Comparison of ENCODE assay signal across 24 cellular contexts in genomic region chr21:42704861-42705260, GRCh38.
"Had no signal": no experiment of that assay in that cellular context is flagged by ENCODE, and none has a peak within 500 bp of the region (broad histone marks: within the 10 kb centered on the region; RNA-seq: fewer than 3 reads in every experiment).

No MANE protein-coding gene starts in this region.

- DNase-seq: activated CD4-positive, alpha-beta T cell treated with anti-CD3 and anti-CD28 coated beads for 4 hours; activated CD4-positive, alpha-beta T cell treated with anti-CD3 and anti-CD28 coated beads, Interleukin-2, amount 50 U/mL, for 4 hours; activated naive CD4-positive, alpha-beta T cell treated with anti-CD3 and anti-CD28 coated beads for 36 hours; activated naive CD8-positive, alpha-beta T cell treated with anti-CD3 and anti-CD28 coated beads, Interleukin-2, amount 10 ng/mL, durations not matched to agents 7 days and 5 days; activated T-cell treated with anti-CD3 and anti-CD28 coated beads for 4 hours; activated T-cell treated with anti-CD3 and anti-CD28 coated beads, Interleukin-2, amount 50 U/mL, for 72 hours; cerebellar nuclear complex; colonic mucosa; effector CD8-positive, alpha-beta T cell; left ventricle myocardium inferior; naive B cell; occipital lobe; psoas muscle; stimulated activated CD4-positive, alpha-beta T cell treated with anti-CD3 and anti-CD28 coated beads, Interleukin-12 subunit alpha, Interleukin-12 subunit beta, amount 100 ng/mL, for 4 hours; stimulated activated CD4-positive, alpha-beta T cell treated with anti-CD3 and anti-CD28 coated beads, Interleukin-4, amount 100 ng/mL, for 1 hour; stimulated activated naive CD8-positive, alpha-beta T cell treated with anti-CD3 and anti-CD28 coated beads, Interleukin-15, Interleukin-2, amounts not matched to agents 100 U/mL and 50 U/mL, for 24 hours; trophoblast cell; uterus had no signal

- H3K27me3 ChIP-seq: ascending aorta, cardiac muscle cell, colonic mucosa, right atrium auricular region, uterus had no signal

- ATAC-seq: activated T-cell treated with anti-CD3 and anti-CD28 coated beads, Interleukin-2, amount 50 U/mL, for 72 hours; psoas muscle; stimulated activated naive CD8-positive, alpha-beta T cell treated with anti-CD3 and anti-CD28 coated beads, Interleukin-15, Interleukin-2, amounts not matched to agents 100 U/mL and 50 U/mL, for 24 hours had no signal

- H3K27ac ChIP-seq: ascending aorta, cardiac muscle cell, colonic mucosa, left ventricle myocardium inferior, parathyroid adenoma, psoas muscle, right atrium auricular region, thoracic aorta, uterus had no signal

- H3K36me3 ChIP-seq: ascending aorta, cardiac muscle cell, colonic mucosa, right atrium auricular region, thoracic aorta, uterus had no signal

- H3K9me3 ChIP-seq: ascending aorta, colonic mucosa, psoas muscle, thoracic aorta, uterus had no signal

- H3K4me3 ChIP-seq: ascending aorta, cardiac muscle cell, colonic mucosa, left ventricle myocardium inferior, lung, psoas muscle, right atrium auricular region, thoracic aorta, uterus had no signal

- H3K4me1 ChIP-seq: ascending aorta, colonic mucosa, left ventricle myocardium inferior, parathyroid adenoma, psoas muscle, right atrium auricular region, uterus had no signal

- H3K9ac ChIP-seq: parathyroid adenoma had no signal
